Comparison of ENCODE assay signal across 19 cellular contexts in genomic region chr17:17091276-17091675, GRCh38.
"Had no signal": no experiment of that assay in that cellular context is flagged by ENCODE, and none has a peak within 500 bp of the region (broad histone marks: within the 10 kb centered on the region; RNA-seq: fewer than 3 reads in every experiment).

No MANE protein-coding gene starts in this region.

- H3K27ac Mint-ChIP-seq: activated B cell treated with CpG ODN at 0.5 μM for 24 hours; activated CD8-positive, alpha-beta T cell treated with anti-CD3 and anti-CD28 coated beads for 36 hours; activated T-cell treated with anti-CD3 and anti-CD28 coated beads, Interleukin-2, amount 50 U/mL, for 24 hours; activated T-helper 2 cell treated with anti-CD3 and anti-CD28 coated beads, Interferon-gamma antibody, Interleukin-2, Interleukin-4, amounts not matched to agents 10 μg/mL and 5 μg/mL and 100 μg/mL, durations not matched to agents 14 hours and 24 hours and 36 hours; naive thymus-derived CD4-positive, alpha-beta T cell; neural progenitor cell had no signal

- H3K27ac ChIP-seq: ascending aorta, neural progenitor cell, psoas muscle, uterus had no signal

- H3K9me3 Mint-ChIP-seq: activated B cell treated with CpG ODN at 0.5 μM for 24 hours; activated CD8-positive, alpha-beta T cell treated with anti-CD3 and anti-CD28 coated beads for 36 hours; activated T-cell treated with anti-CD3 and anti-CD28 coated beads, Interleukin-2, amount 50 U/mL, for 24 hours; activated T-helper 2 cell treated with anti-CD3 and anti-CD28 coated beads, Interferon-gamma antibody, Interleukin-2, Interleukin-4, amounts not matched to agents 10 μg/mL and 5 μg/mL and 100 μg/mL, durations not matched to agents 14 hours and 24 hours and 36 hours; immature natural killer cell; neural progenitor cell had no signal

- H3K4me1 ChIP-seq: breast epithelium had no signal

- H3K4me3 Mint-ChIP-seq: activated B cell treated with CpG ODN at 0.5 μM for 24 hours; activated CD8-positive, alpha-beta T cell treated with anti-CD3 and anti-CD28 coated beads for 36 hours; activated T-cell treated with anti-CD3 and anti-CD28 coated beads, Interleukin-2, amount 50 U/mL, for 24 hours; immature natural killer cell; naive thymus-derived CD4-positive, alpha-beta T cell; neural progenitor cell had no signal

- DNase-seq: activated B cell treated with CpG ODN at 0.5 μM for 24 hours; activated CD4-positive, alpha-beta T cell treated with anti-CD3 and anti-CD28 coated beads for 48 hours; activated CD8-positive, alpha-beta T cell treated with anti-CD3 and anti-CD28 coated beads for 36 hours; activated naive CD4-positive, alpha-beta T cell treated with anti-CD3 and anti-CD28 coated beads, Interleukin-2, amount 50 U/mL, for 16 hours; activated T-cell treated with anti-CD3 and anti-CD28 coated beads, Interleukin-2, amount 50 U/mL, for 24 hours; cerebellar nuclear complex; effector CD4-positive, alpha-beta T cell; immature natural killer cell; mesendoderm; naive thymus-derived CD4-positive, alpha-beta T cell; psoas muscle; stimulated activated naive CD4-positive, alpha-beta T cell; tibial artery had no signal

- H3K36me3 Mint-ChIP-seq: immature natural killer cell had no signal

- H3K27me3 ChIP-seq: ascending aorta, breast epithelium, neural progenitor cell, right lobe of liver, tibial artery, uterus had no signal

- H3K36me3 ChIP-seq: breast epithelium, neural progenitor cell, right lobe of liver, uterus had no signal

- H3K9me3 ChIP-seq: ascending aorta, breast epithelium, psoas muscle, right lobe of liver, tibial artery, uterus had no signal

- H3K4me3 ChIP-seq: ascending aorta, breast epithelium, neural progenitor cell, psoas muscle, right lobe of liver, tibial artery, uterus had no signal

- H3K27me3 Mint-ChIP-seq: activated B cell treated with CpG ODN at 0.5 μM for 24 hours; activated CD8-positive, alpha-beta T cell treated with anti-CD3 and anti-CD28 coated beads for 36 hours; activated T-cell treated with anti-CD3 and anti-CD28 coated beads, Interleukin-2, amount 50 U/mL, for 24 hours; naive thymus-derived CD4-positive, alpha-beta T cell had no signal

- ATAC-seq: activated CD8-positive, alpha-beta T cell treated with anti-CD3 and anti-CD28 coated beads for 36 hours; naive thymus-derived CD4-positive, alpha-beta T cell; psoas muscle had no signal
